Comparison of ENCODE assay signal across 8 cellular contexts in genomic region chr12:25051583-25052190, GRCh38.
DNase-seq lines count a peak whose midpoint lies in the region; ATAC-seq and TF ChIP-seq lines count a peak whose summit lies in the region.

No MANE protein-coding gene starts in this region.

- H3K4me2 ChIP-seq in OCI-LY7 (ENCODE audit: low read length): peak overlapping the region; percentile 77
- H3K4me2 ChIP-seq in H9 (ENCODE audit: insufficient read depth, insufficient read length, low read length): no peak overlapping the region

- no peaks in the 10 kb centered on the region for H3K23me2 ChIP-seq in H9 (ENCODE audit: insufficient read length, low read depth, low read length, poor library complexity, severe bottlenecking)

- DNase-seq in OCI-LY7 (ENCODE audit: low spot score) (peak; percentile 90), middle frontal gyrus (ENCODE audit: extremely low spot score, low spot score) (no peak), H9 (no peak), caudate nucleus (lab: John Stamatoyannopoulos, UW) (no peak)
- DNase-seq in activated naive CD4-positive, alpha-beta T cell treated with anti-CD3 and anti-CD28 coated beads, Interleukin-2, amount 50 U/mL, for 72 hours (ENCODE audit: low spot score in 2 of 2): peak; percentile 38 to 57
- peak; percentile 23 for DNase-seq in stimulated activated CD4-positive, alpha-beta T cell treated with anti-CD3 and anti-CD28 coated beads, Interleukin-12 subunit alpha, Interleukin-12 subunit beta, amount 100 ng/mL, for 4 hours

- H3K36me3 ChIP-seq in OCI-LY7 (ENCODE audit: insufficient read depth, low read length): peaks cover 52% of the 10 kb centered on the region

- peaks cover 9 to 13% of the 10 kb centered on the region in 2 experiments for H3K4me1 Mint-ChIP-seq in H9

- H3K9me3 ChIP-seq in OCI-LY7 (ENCODE audit: low read length) (peaks cover 12% of the 10 kb centered on the region), H9 (ENCODE audit: control insufficient read depth, low read depth, low read length) (no peaks in the 10 kb centered on the region)

- no peak overlapping the region for H2BK20ac ChIP-seq in H9 (ENCODE audit: low read depth, low read length, poor library complexity, severe bottlenecking)

- H3K18ac ChIP-seq in H9 (ENCODE audit: insufficient read length, low read depth, low read length): no peak overlapping the region

- TF ChIP-seq CTCF in OCI-LY7 (conservative IDR thresholded peaks at IDR 0.05; ENCODE audit: low read length): no peak
- TF ChIP-seq CTCF in H9 (conservative IDR thresholded peaks at IDR 0.05): no peak

- H4K91ac ChIP-seq in H9 (ENCODE audit: insufficient read length, low read depth, low read length): no peak overlapping the region

- H2AK5ac ChIP-seq in H9 (ENCODE audit: insufficient read length, low read length): no peak overlapping the region

- peak overlapping the region; percentile 94 for H3K27ac ChIP-seq in OCI-LY7 (ENCODE audit: low read depth, low read length, poor library complexity, severe bottlenecking)
- no peak overlapping the region for H3K27ac ChIP-seq in H9 (ENCODE audit: insufficient read length, low read depth, low read length)
- H3K27ac ChIP-seq in caudate nucleus (ENCODE audit: low read depth, low read length): no peak overlapping the region

- no peak overlapping the region for H2BK5ac ChIP-seq in H9 (ENCODE audit: insufficient read length, low read length)

- peak overlapping the region; percentile 96 to 100 for H3K27ac Mint-ChIP-seq in activated naive CD4-positive, alpha-beta T cell treated with anti-CD3 and anti-CD28 coated beads, Interleukin-2, amount 50 U/mL, for 72 hours
- H3K27ac Mint-ChIP-seq in H9: no peak overlapping the region

- intact Hi-C loops in OCI-LY7 (cut with micrococcal nuclease; ENCODE audit: unreplicated experiment): loop anchor here (1.0 kb wide), 3 partner anchors 26 to 54 kb away; no protein-coding TSS in a partner anchor

- no peak overlapping the region for H3K4ac ChIP-seq in H9 (ENCODE audit: low read depth, low read length)

- H3K4me3 Mint-ChIP-seq in H9: no peak overlapping the region

- no peak overlapping the region for H2BK15ac ChIP-seq in H9 (ENCODE audit: low read depth, low read length)

- H3K79me2 ChIP-seq in OCI-LY7 (ENCODE audit: insufficient read depth, low read depth, low read length): peaks cover 59% of the 10 kb centered on the region
- no peaks in the 10 kb centered on the region for H3K79me2 ChIP-seq in H9 (ENCODE audit: insufficient read depth, low read length)

- POLR2A ChIA-PET in OCI-LY7 (lab: Charles Lee): interaction anchor here (0.7 to 13.9 kb wide), 18 partner anchors 10 to 166 kb away, joined by 3 to 911 read pairs (median 7); no protein-coding TSS in a partner anchor

- H3K36me3 Mint-ChIP-seq in activated naive CD4-positive, alpha-beta T cell treated with anti-CD3 and anti-CD28 coated beads, Interleukin-2, amount 50 U/mL, for 72 hours: peaks cover 17 to 18% of the 10 kb centered on the region in 2 donors
- H3K36me3 Mint-ChIP-seq in H9 (ENCODE audit: insufficient read depth in 1 of 3, low read depth in 3 of 3): peaks cover 4 to 9% (median 8%) of the 10 kb centered on the region in 3 experiments

- whole genome bisulfite sequencing in H9 (ENCODE audit: extremely low coverage, insufficient read length, low lambda C conversion rate): no CpG with 5 or more reads among the region's 6 CpGs

- H2AFZ ChIP-seq in OCI-LY7 (ENCODE audit: low read length) (peak overlapping the region; percentile 37; the same call in 1 of the 2 replicates), H9 (ENCODE audit: low read length) (no peak overlapping the region)

- H2BK120ac ChIP-seq in H9 (ENCODE audit: low read depth, low read length, poor library complexity, severe bottlenecking): no peak overlapping the region

- no peaks in the 10 kb centered on the region for H3K79me1 ChIP-seq in H9 (ENCODE audit: insufficient read depth, low read depth, low read length, poor library complexity, severe bottlenecking)

- CTCF ChIA-PET in OCI-LY7 (lab: Charles Lee; ENCODE audit: unreplicated experiment): interaction anchor here (0.7 to 1.4 kb wide), 5 partner anchors 9 to 58 kb away, joined by 3 to 4 read pairs (median 4); no protein-coding TSS in a partner anchor

- H3K9ac ChIP-seq in H9 (ENCODE audit: extremely low read depth, insufficient read length, low read length): no peak overlapping the region

- H3K4me1 ChIP-seq in OCI-LY7 (ENCODE audit: insufficient read depth, low read length, poor library complexity, severe bottlenecking) (peaks cover 21% of the 10 kb centered on the region), H9 (ENCODE audit: insufficient read depth, low read length) (peaks cover 4% of the 10 kb centered on the region; the same call in 1 of the 2 replicates)

- no peak overlapping the region for H3K23ac ChIP-seq in H9 (ENCODE audit: insufficient read length, low read depth, low read length)

- H3K9me2 ChIP-seq in OCI-LY7 (ENCODE audit: insufficient read depth, low read length): no peaks in the 10 kb centered on the region

- no peak overlapping the region for H4K5ac ChIP-seq in H9 (ENCODE audit: insufficient read length, low read depth, low read length)

- H3K14ac ChIP-seq in H9 (ENCODE audit: insufficient read depth, low read length): no peak overlapping the region

- no peaks in the 10 kb centered on the region for H3K27me3 ChIP-seq in H9 (ENCODE audit: insufficient read depth, low read length)

- no peak overlapping the region for H4K8ac ChIP-seq in H9 (replicated peaks; ENCODE audit: insufficient read length, low read depth, low read length)

- peaks cover 0 to 3% of the 10 kb centered on the region in 2 donors for H3K9me3 Mint-ChIP-seq in activated naive CD4-positive, alpha-beta T cell treated with anti-CD3 and anti-CD28 coated beads, Interleukin-2, amount 50 U/mL, for 72 hours
- peaks cover 11 to 13% of the 10 kb centered on the region in 2 experiments for H3K9me3 Mint-ChIP-seq in H9

- H3K4me3 ChIP-seq in OCI-LY7 (ENCODE audit: low read depth, low read length, poor library complexity, severe bottlenecking): peak overlapping the region; percentile 90

- H3K56ac ChIP-seq in H9 (ENCODE audit: insufficient read length, low read depth, low read length): no peak overlapping the region

- H4K20me1 ChIP-seq in OCI-LY7 (ENCODE audit: insufficient read depth, low read length) (no peaks in the 10 kb centered on the region), H9 (ENCODE audit: control insufficient read depth, insufficient read depth, insufficient read length) (no peaks in the 10 kb centered on the region)

- peak; percentile 43 for ATAC-seq in GM18519 (IDR thresholded peaks at IDR 0.05; ENCODE audit: low FRiP score, unreplicated experiment)
- peak; percentile 46 for ATAC-seq in HG02870 (IDR thresholded peaks at IDR 0.05; ENCODE audit: unreplicated experiment)
- peak; percentile 86 to 89 for ATAC-seq in activated naive CD4-positive, alpha-beta T cell treated with anti-CD3 and anti-CD28 coated beads, Interleukin-2, amount 50 U/mL, for 72 hours

- no peak overlapping the region for H2BK12ac ChIP-seq in H9 (ENCODE audit: insufficient read length, low read depth, low read length)

- no peak overlapping the region for H3T11ph ChIP-seq in H9 (ENCODE audit: low read length)

- BruUV-seq in OCI-LY7 (replicated peaks; lab: Mats Ljungman, UMichigan): no TSS peak

- no peaks in the 10 kb centered on the region; the same call in 1 of the 2 replicates for H3K27me3 Mint-ChIP-seq in H9 (ENCODE audit: low read depth)

Comparison
In these comparisons a context has a peak if more than half of its experiments do, and no peak if none do; other contexts are left out.
1. DNase-seq: peak in OCI-LY7 (single experiment), activated naive CD4-positive, alpha-beta T cell treated with anti-CD3 and anti-CD28 coated beads, Interleukin-2, amount 50 U/mL, for 72 hours (2 of 2) and stimulated activated CD4-positive, alpha-beta T cell treated with anti-CD3 and anti-CD28 coated beads, Interleukin-12 subunit alpha, Interleukin-12 subunit beta, amount 100 ng/mL, for 4 hours (single experiment); none in middle frontal gyrus (single experiment), H9 (single experiment) and caudate nucleus (0 of 61).
2. H3K27ac Mint-ChIP-seq: peak in activated naive CD4-positive, alpha-beta T cell treated with anti-CD3 and anti-CD28 coated beads, Interleukin-2, amount 50 U/mL, for 72 hours (2 of 2); none in H9 (0 of 3).
3. Peak in every context shown above with its lines, with median percentiles within 50 percentile points of each other: ATAC-seq.